In the genomic region with DNA sequence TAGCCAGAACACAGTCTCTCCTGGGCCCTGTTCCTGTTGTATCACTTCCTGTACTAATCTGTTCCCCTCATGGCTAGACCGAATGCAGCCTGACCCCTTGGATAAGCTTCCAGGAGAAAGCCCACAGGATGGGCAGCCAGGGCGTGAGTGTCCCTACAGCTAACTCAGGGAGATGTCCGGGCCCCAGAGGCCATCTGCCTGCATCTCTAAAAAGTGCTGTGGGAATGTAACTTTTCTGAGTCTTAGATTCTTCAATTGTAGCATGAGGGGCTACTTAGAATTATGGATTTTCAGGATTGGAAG, we compare ENCODE assay signal across 10 cellular contexts. TPM values are rescaled to one million over a fixed set of nuclear protein-coding genes. Genes with fewer than 3 reads are reported as not detected.
A peak's percentile ranks its signal among the peaks of the same experiment; 100 is the strongest.
DNase-seq lines count a peak whose midpoint lies in the region; ATAC-seq and TF ChIP-seq lines count a peak whose summit lies in the region.
"Had no signal": no experiment of that assay in that cellular context is flagged by ENCODE, and none has a peak within 500 bp of the region (broad histone marks: within the 10 kb centered on the region; RNA-seq: fewer than 3 reads in every experiment).

No MANE protein-coding gene starts in this region.

- H3K36me3 ChIP-seq in adipocyte (ENCODE audit: control insufficient read depth, insufficient read depth, low read length, severe bottlenecking): no peaks in the 10 kb centered on the region
- no peaks in the 10 kb centered on the region for H3K36me3 ChIP-seq in spleen

- H3K27ac Mint-ChIP-seq in activated CD4-positive, alpha-beta T cell treated with anti-CD3 and anti-CD28 coated beads, Interleukin-2, amount 10 ng/mL, durations not matched to agents 24 days and 14 days: no peak overlapping the region
- no peak overlapping the region for H3K27ac Mint-ChIP-seq in T-cell
- H3K27ac Mint-ChIP-seq: T-helper 2 cell treated with Interferon-gamma antibody and Interleukin-4, amounts not matched to agents 5 μg/mL and 100 μg/mL, for 36 hours had no signal

- no peaks in the 10 kb centered on the region for H3K27me3 ChIP-seq in adipocyte (replicated peaks; ENCODE audit: control insufficient read depth, insufficient read depth, low read length)
- H3K27me3 ChIP-seq in spleen (replicated peaks in 1 of 7): no peaks in the 10 kb centered on the region

- H3K4me1 ChIP-seq in adipocyte (ENCODE audit: control insufficient read depth, insufficient read depth, low read length): peaks cover 92% of the 10 kb centered on the region
- H3K4me1 ChIP-seq in spleen: peaks cover 62 to 99% (median 92%) of the 10 kb centered on the region in 6 donors

- peak overlapping the region; percentile 94 for H3K9ac ChIP-seq in adipocyte (ENCODE audit: low read length)

- peak overlapping the region; percentile 71 for H3K4me3 ChIP-seq in adipocyte (ENCODE audit: low read length)
- H3K4me3 ChIP-seq in spleen: no peak overlapping the region

- no peaks in the 10 kb centered on the region for H3K27me3 Mint-ChIP-seq in activated CD4-positive, alpha-beta T cell treated with anti-CD3 and anti-CD28 coated beads, Interleukin-2, amount 10 ng/mL, durations not matched to agents 24 days and 14 days
- no peaks in the 10 kb centered on the region for H3K27me3 Mint-ChIP-seq in T-cell

- no peak for TF ChIP-seq POLR2A in spleen (IDR thresholded peaks at IDR 0.05)

- intact Hi-C loops in spleen (cut with DNase I; ENCODE audit: low total_unique reads): no loop called here
- intact Hi-C loops in activated CD4-positive, alpha-beta T cell treated with anti-CD3 and anti-CD28 coated beads, Interleukin-2, amount 10 ng/mL, durations not matched to agents 24 days and 14 days (cut with micrococcal nuclease): no loop called here

- no peaks in the 10 kb centered on the region for H3K9me3 Mint-ChIP-seq in activated CD4-positive, alpha-beta T cell treated with anti-CD3 and anti-CD28 coated beads, Interleukin-2, amount 10 ng/mL, durations not matched to agents 24 days and 14 days
- no peaks in the 10 kb centered on the region for H3K9me3 Mint-ChIP-seq in T-cell
- H3K9me3 Mint-ChIP-seq: T-helper 2 cell treated with Interferon-gamma antibody and Interleukin-4, amounts not matched to agents 5 μg/mL and 100 μg/mL, for 36 hours had no signal

- H3K27ac ChIP-seq in spleen: peak overlapping the region; percentile 89 to 100 (median 98)

- DNase-seq in HCEC 1CT (peak; percentile 5), adipocyte (ENCODE audit: low read depth) (peak; percentile 24), kidney tubule cell (ENCODE audit: low spot score) (peak; percentile 30), spleen (no peak), DMS114 treated with DMSO at 0.1 percent for 48 hours (lab: John Stamatoyannopoulos, UW; ENCODE audit: unreplicated experiment) (no peak), T-cell (no peak)
- DNase-seq in activated CD4-positive, alpha-beta T cell treated with anti-CD3 and anti-CD28 coated beads, Interleukin-2, amount 10 ng/mL, durations not matched to agents 24 days and 14 days: no peak
- DNase-seq: stimulated activated naive CD4-positive, alpha-beta T cell had no signal

- 62 to 80% (median 69%) methylated on average over 3 of the region's 3 CpGs for WGBS in spleen, 5 donors

- no peak for TF ChIP-seq CTCF in spleen (IDR thresholded peaks at IDR 0.05 in 8 of 11, conservative IDR thresholded peaks at IDR 0.05 in 3 of 11)

- POLR2A ChIA-PET in T-cell (lab: Charles Lee): interaction anchor here in 1 of 2 donors (0.6 kb wide), 1 partner anchor 18 kb away, joined by 4 read pairs; no protein-coding TSS in a partner anchor

- peaks cover 3% of the 10 kb centered on the region for H3K36me3 Mint-ChIP-seq in activated CD4-positive, alpha-beta T cell treated with anti-CD3 and anti-CD28 coated beads, Interleukin-2, amount 10 ng/mL, durations not matched to agents 24 days and 14 days (ENCODE audit: low read depth)
- H3K36me3 Mint-ChIP-seq in T-cell: no peaks in the 10 kb centered on the region

- no peak for ATAC-seq in GM19023 (IDR thresholded peaks at IDR 0.05; ENCODE audit: unreplicated experiment)
- ATAC-seq in T-cell (replicated peaks in 1 of 4): no peak

- no peak overlapping the region for H3K4me3 Mint-ChIP-seq in activated CD4-positive, alpha-beta T cell treated with anti-CD3 and anti-CD28 coated beads, Interleukin-2, amount 10 ng/mL, durations not matched to agents 24 days and 14 days
- H3K4me3 Mint-ChIP-seq in T-cell: no peak overlapping the region
- H3K4me3 Mint-ChIP-seq: T-helper 2 cell treated with Interferon-gamma antibody and Interleukin-4, amounts not matched to agents 5 μg/mL and 100 μg/mL, for 36 hours had no signal

- CTCF ChIA-PET in T-cell (lab: Charles Lee): interaction anchor here in 1 of 2 donors (0.6 to 0.8 kb wide), 2 partner anchors 17 to 551 kb away, joined by 3 to 11 read pairs; no protein-coding TSS in a partner anchor

- H3K9me3 ChIP-seq in adipocyte (ENCODE audit: control insufficient read depth, low read length) (no peaks in the 10 kb centered on the region), spleen (no peaks in the 10 kb centered on the region)

- peaks cover 59% of the 10 kb centered on the region for H3K4me1 Mint-ChIP-seq in activated CD4-positive, alpha-beta T cell treated with anti-CD3 and anti-CD28 coated beads, Interleukin-2, amount 10 ng/mL, durations not matched to agents 24 days and 14 days
- peaks cover 25 to 44% (median 42%) of the 10 kb centered on the region in 3 donors for H3K4me1 Mint-ChIP-seq in T-cell

RNA-seq across cellular contexts. Expression of a gene that starts 7.7 kb away (rescaled TPM):
- total RNA-seq in spleen: over 10,000 TPM; 10,088 to 24,490 (median 13,598) TPM
- 100 to 1,000 TPM; 111 to 793 (median 171) TPM for polyA plus RNA-seq in spleen
- total RNA-seq in activated CD4-positive, alpha-beta T cell treated with anti-CD3 and anti-CD28 coated beads, Interleukin-2, amount 10 ng/mL, durations not matched to agents 24 days and 14 days: 5,198 and 5,435 TPM in 2 replicates
- total RNA-seq in T-cell: over 10,000 TPM; 21,382 to 33,585 (median 22,045) TPM

RNA-seq across cellular contexts. Expression of a gene that starts 33.8 kb away (rescaled TPM):
- 100 to 1,000 TPM in 2 of 7 donors, 10 to 100 TPM in 5; 64.7 to 125 (median 77.4) TPM for total RNA-seq in spleen
- 10 to 100 TPM; 52.4 to 70.6 (median 60.7) TPM for polyA plus RNA-seq in spleen
- total RNA-seq in activated CD4-positive, alpha-beta T cell treated with anti-CD3 and anti-CD28 coated beads, Interleukin-2, amount 10 ng/mL, durations not matched to agents 24 days and 14 days: 94.2 and 95.8 TPM in 2 replicates
- 10 to 100 TPM; 66.4 to 96.8 (median 76.8) TPM for total RNA-seq in T-cell

Comparison
In these comparisons a context has a peak if more than half of its experiments do, and no peak if none do; other contexts are left out.
1. DNase-seq: peak in HCEC 1CT (single experiment), adipocyte (single experiment) and kidney tubule cell (single experiment); none in spleen (single experiment), DMS114 treated with DMSO at 0.1 percent for 48 hours (single experiment), activated CD4-positive, alpha-beta T cell treated with anti-CD3 and anti-CD28 coated beads, Interleukin-2, amount 10 ng/mL, durations not matched to agents 24 days and 14 days (single experiment) and T-cell (0 of 34).